1 cellular context compared by ENCODE assay signal in genomic region chr15:67121725-67122600, GRCh38.
TF ChIP-seq lines count a peak whose summit lies in the region.

No MANE protein-coding gene starts in this region.

TF ChIP-seq in endothelial cell of umbilical vein, 7 proteins besides CTCF, POLR2A, EP300 and RAD21 (continued from another document):
- TF ChIP-seq MAX (IDR thresholded peaks at IDR 0.05; ENCODE audit: insufficient read depth, insufficient read length) = no peak
- TF ChIP-seq FOS (IDR thresholded peaks at IDR 0.05; ENCODE audit: borderline replicate concordance, insufficient read depth, low read length) = no peak
- no peak for TF ChIP-seq JUN (IDR thresholded peaks at IDR 0.05; ENCODE audit: borderline replicate concordance, insufficient read depth, insufficient read length, low read depth)
- no peak for TF ChIP-seq EZH2 (IDR thresholded peaks at IDR 0.05; ENCODE audit: borderline replicate concordance, low read depth, low read length, severe bottlenecking)
